Comparison of ENCODE assay signal across 14 cellular contexts in genomic region chr4:10413177-10413576, GRCh38. TPM values are rescaled to one million over a fixed set of nuclear protein-coding genes. Genes with fewer than 3 reads are reported as not detected.
A peak's percentile ranks its signal among the peaks of the same experiment; 100 is the strongest.
DNase-seq lines count a peak whose midpoint lies in the region; ATAC-seq lines count a peak whose summit lies in the region.
"Had no signal": no experiment of that assay in that cellular context is flagged by ENCODE, and none has a peak within 500 bp of the region (broad histone marks: within the 10 kb centered on the region; RNA-seq: fewer than 3 reads in every experiment).

No MANE protein-coding gene starts in this region.

- no peak overlapping the region for H3K27ac Mint-ChIP-seq in CD8-positive, alpha-beta memory T cell
- H3K27ac Mint-ChIP-seq: naive thymus-derived CD4-positive, alpha-beta T cell; T-helper 1 cell treated with Interleukin-12 subunit alpha and Interleukin-12 subunit beta and Interleukin-4 antibody, amounts not matched to agents 30 μg/mL and 1 μg/mL, for 36 hours had no signal

- H3K9me3 Mint-ChIP-seq in CD8-positive, alpha-beta memory T cell, result no peaks in the 10 kb centered on the region
- H3K9me3 Mint-ChIP-seq: naive thymus-derived CD4-positive, alpha-beta T cell; T-helper 1 cell treated with Interleukin-12 subunit alpha and Interleukin-12 subunit beta and Interleukin-4 antibody, amounts not matched to agents 30 μg/mL and 1 μg/mL, for 36 hours had no signal

- DNase-seq in CD1c-positive myeloid dendritic cell (ENCODE audit: extremely low spot score) (peak; percentile 4), pons (ENCODE audit: low spot score) (no peak), T-helper 2 cell (no peak), AG08396 (ENCODE audit: low spot score) (no peak)
- DNase-seq in CD8-positive, alpha-beta memory T cell, result no peak
- DNase-seq: activated CD8-positive, alpha-beta memory T cell treated with anti-CD3 and anti-CD28 coated beads, Interleukin-2, amount 50 U/mL, for 48 hours; naive thymus-derived CD4-positive, alpha-beta T cell; NCI-H1092; NCI-H82; stimulated activated naive CD4-positive, alpha-beta T cell had no signal

- H3K4me3 ChIP-seq in CD8-positive, alpha-beta memory T cell (ENCODE audit: low read length), result no peak overlapping the region

- POLR2A ChIA-PET in CD8-positive, alpha-beta memory T cell (lab: Charles Lee), result no interaction called here

- no peaks in the 10 kb centered on the region for H3K36me3 Mint-ChIP-seq in CD8-positive, alpha-beta memory T cell
- H3K36me3 Mint-ChIP-seq: naive thymus-derived CD4-positive, alpha-beta T cell had no signal

- no peaks in the 10 kb centered on the region for H3K9me3 ChIP-seq in CD8-positive, alpha-beta memory T cell (ENCODE audit: low read length)

- ATAC-seq in GM19328 (IDR thresholded peaks at IDR 0.05; ENCODE audit: unreplicated experiment), result peak; percentile 77
- ATAC-seq in HG02759 (IDR thresholded peaks at IDR 0.05; ENCODE audit: unreplicated experiment), result peak; percentile 93
- peak; percentile 98 for ATAC-seq in HG03469 (IDR thresholded peaks at IDR 0.05; ENCODE audit: unreplicated experiment)
- ATAC-seq: naive thymus-derived CD4-positive, alpha-beta T cell had no signal

- H3K27ac ChIP-seq in CD8-positive, alpha-beta memory T cell (ENCODE audit: low read depth, low read length), result no peak overlapping the region

- no peak overlapping the region for H3K4me3 Mint-ChIP-seq in CD8-positive, alpha-beta memory T cell
- H3K4me3 Mint-ChIP-seq: naive thymus-derived CD4-positive, alpha-beta T cell; T-helper 1 cell treated with Interleukin-12 subunit alpha and Interleukin-12 subunit beta and Interleukin-4 antibody, amounts not matched to agents 30 μg/mL and 1 μg/mL, for 36 hours had no signal

- peaks cover 5% of the 10 kb centered on the region for H3K4me1 ChIP-seq in CD8-positive, alpha-beta memory T cell (ENCODE audit: insufficient read depth, low read length)

- H3K4me1 Mint-ChIP-seq in CD8-positive, alpha-beta memory T cell, result peaks cover 6 to 14% (median 12%) of the 10 kb centered on the region in 3 donors

- peaks cover 0 to 4% of the 10 kb centered on the region in 2 donors for H3K27me3 Mint-ChIP-seq in CD8-positive, alpha-beta memory T cell
- H3K27me3 Mint-ChIP-seq: naive thymus-derived CD4-positive, alpha-beta T cell had no signal

- no peaks in the 10 kb centered on the region for H3K36me3 ChIP-seq in CD8-positive, alpha-beta memory T cell (ENCODE audit: insufficient read depth, low read length)

- no peaks in the 10 kb centered on the region for H3K27me3 ChIP-seq in CD8-positive, alpha-beta memory T cell (ENCODE audit: insufficient read depth, low read length, poor library complexity, severe bottlenecking)

- CTCF ChIA-PET in CD8-positive, alpha-beta memory T cell (lab: Charles Lee), result no interaction called here

RNA-seq across cellular contexts. Expression of gene ZNF518B, which starts 44.0 kb away (rescaled TPM):
- total RNA-seq in CD8-positive, alpha-beta memory T cell, result 10 to 100 TPM; 15.1 to 18.7 TPM
- polyA plus RNA-seq in CD8-positive, alpha-beta memory T cell, result 7.5 TPM
